1 cellular context compared by ENCODE assay signal in the genomic region with DNA sequence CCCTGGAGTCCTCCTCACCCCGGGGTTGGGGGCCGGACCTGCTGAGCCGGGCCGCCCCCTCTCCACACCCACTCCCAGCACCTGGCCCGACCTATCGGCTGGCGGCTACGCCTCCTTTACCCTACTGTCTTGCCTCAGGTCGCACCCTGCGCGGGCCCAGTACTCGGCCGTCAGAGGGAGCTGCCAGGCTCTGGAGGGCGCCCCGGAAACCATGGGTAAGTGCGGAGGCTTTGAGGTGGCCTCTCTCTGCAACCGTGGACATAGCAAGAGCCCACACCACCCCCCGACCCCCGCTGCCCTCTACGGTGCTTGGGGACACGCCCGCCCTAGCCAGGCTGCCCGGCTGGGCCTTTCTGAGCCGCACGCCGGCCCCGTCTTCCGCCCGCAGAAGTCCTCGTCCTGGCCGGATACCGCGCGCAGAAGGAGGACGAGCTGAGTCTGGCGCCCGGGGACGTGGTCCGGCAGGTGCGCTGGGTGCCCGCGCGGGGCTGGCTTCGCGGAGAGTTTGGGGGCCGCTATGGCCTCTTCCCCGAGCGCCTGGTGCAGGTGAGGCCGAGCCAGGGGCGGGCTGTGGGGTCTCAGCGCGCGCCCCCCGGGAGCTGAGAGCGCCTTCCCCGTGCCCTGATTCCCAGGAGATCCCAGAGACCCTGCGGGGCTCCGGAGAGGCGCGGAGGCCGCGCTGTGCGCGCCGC.
TF ChIP-seq lines count a peak whose summit lies in the region.

Gene SH3D21, plus strand, starts transcription at position 159 of the 692 bp plus-strand sequence. Its CDS starts 53 bp downstream, at position 212.

TF ChIP-seq in HepG2, 621 proteins besides CTCF, POLR2A, EP300 and RAD21 (continued from another document and continues in another):
- TF ChIP-seq, protein P1, sequence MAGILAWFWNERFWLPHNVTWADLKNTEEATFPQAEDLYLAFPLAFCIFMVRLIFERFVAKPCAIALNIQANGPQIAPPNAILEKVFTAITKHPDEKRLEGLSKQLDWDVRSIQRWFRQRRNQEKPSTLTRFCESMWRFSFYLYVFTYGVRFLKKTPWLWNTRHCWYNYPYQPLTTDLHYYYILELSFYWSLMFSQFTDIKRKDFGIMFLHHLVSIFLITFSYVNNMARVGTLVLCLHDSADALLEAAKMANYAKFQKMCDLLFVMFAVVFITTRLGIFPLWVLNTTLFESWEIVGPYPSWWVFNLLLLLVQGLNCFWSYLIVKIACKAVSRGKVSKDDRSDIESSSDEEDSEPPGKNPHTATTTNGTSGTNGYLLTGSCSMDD (CRISPR knock-in tag; IDR thresholded peaks at IDR 0.05): no peak
- TF ChIP-seq, protein P2, sequence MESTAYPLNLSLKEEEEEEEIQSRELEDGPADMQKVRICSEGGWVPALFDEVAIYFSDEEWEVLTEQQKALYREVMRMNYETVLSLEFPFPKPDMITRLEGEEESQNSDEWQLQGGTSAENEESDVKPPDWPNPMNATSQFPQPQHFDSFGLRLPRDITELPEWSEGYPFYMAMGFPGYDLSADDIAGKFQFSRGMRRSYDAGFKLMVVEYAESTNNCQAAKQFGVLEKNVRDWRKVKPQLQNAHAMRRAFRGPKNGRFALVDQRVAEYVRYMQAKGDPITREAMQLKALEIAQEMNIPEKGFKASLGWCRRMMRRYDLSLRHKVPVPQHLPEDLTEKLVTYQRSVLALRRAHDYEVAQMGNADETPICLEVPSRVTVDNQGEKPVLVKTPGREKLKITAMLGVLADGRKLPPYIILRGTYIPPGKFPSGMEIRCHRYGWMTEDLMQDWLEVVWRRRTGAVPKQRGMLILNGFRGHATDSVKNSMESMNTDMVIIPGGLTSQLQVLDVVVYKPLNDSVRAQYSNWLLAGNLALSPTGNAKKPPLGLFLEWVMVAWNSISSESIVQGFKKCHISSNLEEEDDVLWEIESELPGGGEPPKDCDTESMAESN (CRISPR knock-in tag; conservative IDR thresholded peaks at IDR 0.05): no peak
- TF ChIP-seq TCF7 (IDR thresholded peaks at IDR 0.05; ENCODE audit: low read depth) (no peak), ELF3 (CRISPR knock-in tag; IDR thresholded peaks at IDR 0.05) (peak; percentile 32; the same call in 1 of the 2 replicates), TGIF2 (CRISPR knock-in tag; IDR thresholded peaks at IDR 0.05) (no peak), ZNF350 (CRISPR knock-in tag; IDR thresholded peaks at IDR 0.05; ENCODE audit: borderline replicate concordance, low read depth) (no peak; the same call in 1 of the 2 replicates), FOXJ3 (CRISPR knock-in tag; IDR thresholded peaks at IDR 0.05; ENCODE audit: borderline replicate concordance) (no peak), REPIN1 (CRISPR knock-in tag; IDR thresholded peaks at IDR 0.05; ENCODE audit: borderline replicate concordance, low read depth) (peak; percentile 44), RFXANK (CRISPR knock-in tag; IDR thresholded peaks at IDR 0.05) (0 out of 2 replicates have a peak, but pooled peaks have one; percentile 7), AGO2 (optimal IDR thresholded peaks at IDR 0.05; ENCODE audit: low read depth, low read length) (peak; percentile 99), ZNF510 (CRISPR knock-in tag; IDR thresholded peaks at IDR 0.05; ENCODE audit: low read depth) (no peak), KDM3A (CRISPR knock-in tag; IDR thresholded peaks at IDR 0.05; ENCODE audit: low read depth) (no peak), ARHGAP35 (CRISPR knock-in tag; IDR thresholded peaks at IDR 0.05; ENCODE audit: borderline replicate concordance) (no peak; the same call in 1 of the 2 replicates), RCOR2 (CRISPR knock-in tag; IDR thresholded peaks at IDR 0.05) (no peak), TEAD2 (CRISPR knock-in tag; IDR thresholded peaks at IDR 0.05) (no peak), PITX1 (CRISPR knock-in tag; IDR thresholded peaks at IDR 0.05) (no peak), SIX1 (CRISPR knock-in tag; IDR thresholded peaks at IDR 0.05; ENCODE audit: borderline replicate concordance) (no peak), RORA (CRISPR knock-in tag; IDR thresholded peaks at IDR 0.05) (no peak), ISX (CRISPR knock-in tag; conservative IDR thresholded peaks at IDR 0.05) (0 out of 2 replicates have a peak, but pooled peaks have one; percentile 48), ZNF646 (CRISPR knock-in tag; IDR thresholded peaks at IDR 0.05) (0 out of 2 replicates have a peak, but pooled peaks have one; percentile 35), ZNF136 (CRISPR knock-in tag; IDR thresholded peaks at IDR 0.05; ENCODE audit: low read depth) (no peak; the same call in 1 of the 2 replicates), ZNF713 (CRISPR knock-in tag; IDR thresholded peaks at IDR 0.05) (no peak), THAP11 (CRISPR knock-in tag; IDR thresholded peaks at IDR 0.05) (no peak), ARNT2 (CRISPR knock-in tag; IDR thresholded peaks at IDR 0.05; ENCODE audit: low read depth) (peak; percentile 63), ZSCAN21 (CRISPR knock-in tag; IDR thresholded peaks at IDR 0.05; ENCODE audit: borderline replicate concordance) (peak; percentile 46; the same call in 1 of the 2 replicates), ATF1 (CRISPR knock-in tag; IDR thresholded peaks at IDR 0.05) (no peak), MTA3 (CRISPR knock-in tag; IDR thresholded peaks at IDR 0.05) (no peak), CENPBD1 (CRISPR knock-in tag; IDR thresholded peaks at IDR 0.05; ENCODE audit: borderline replicate concordance, low read depth) (no peak), SPEN (CRISPR knock-in tag; IDR thresholded peaks at IDR 0.05; ENCODE audit: low read depth) (peak; percentile 50; the same call in 1 of the 2 replicates), GTF3A (CRISPR knock-in tag; conservative IDR thresholded peaks at IDR 0.05) (no peak), HBP1 (CRISPR knock-in tag; IDR thresholded peaks at IDR 0.05; ENCODE audit: low read depth) (no peak), RBFOX2 (IDR thresholded peaks at IDR 0.05; ENCODE audit: low read depth, low read length) (peak; percentile 84; the same call in 1 of the 2 replicates), FOSL2 (CRISPR knock-in tag; IDR thresholded peaks at IDR 0.05) (0 out of 2 replicates have a peak, but pooled peaks have one; percentile 20), ZNF24 (IDR thresholded peaks at IDR 0.05) (no peak), JDP2 (CRISPR knock-in tag; IDR thresholded peaks at IDR 0.05; ENCODE audit: borderline replicate concordance) (no peak), BHLHE40 (IDR thresholded peaks at IDR 0.05; ENCODE audit: low read length) (no peak), ELK4 (CRISPR knock-in tag; IDR thresholded peaks at IDR 0.05; ENCODE audit: borderline replicate concordance) (no peak), ZNF530 (CRISPR knock-in tag; IDR thresholded peaks at IDR 0.05; ENCODE audit: low read depth) (no peak), ETV5 (CRISPR knock-in tag; IDR thresholded peaks at IDR 0.05; ENCODE audit: borderline replicate concordance) (0 out of 2 replicates have a peak, but pooled peaks have one; percentile 35)
- TF ChIP-seq, protein P3, sequence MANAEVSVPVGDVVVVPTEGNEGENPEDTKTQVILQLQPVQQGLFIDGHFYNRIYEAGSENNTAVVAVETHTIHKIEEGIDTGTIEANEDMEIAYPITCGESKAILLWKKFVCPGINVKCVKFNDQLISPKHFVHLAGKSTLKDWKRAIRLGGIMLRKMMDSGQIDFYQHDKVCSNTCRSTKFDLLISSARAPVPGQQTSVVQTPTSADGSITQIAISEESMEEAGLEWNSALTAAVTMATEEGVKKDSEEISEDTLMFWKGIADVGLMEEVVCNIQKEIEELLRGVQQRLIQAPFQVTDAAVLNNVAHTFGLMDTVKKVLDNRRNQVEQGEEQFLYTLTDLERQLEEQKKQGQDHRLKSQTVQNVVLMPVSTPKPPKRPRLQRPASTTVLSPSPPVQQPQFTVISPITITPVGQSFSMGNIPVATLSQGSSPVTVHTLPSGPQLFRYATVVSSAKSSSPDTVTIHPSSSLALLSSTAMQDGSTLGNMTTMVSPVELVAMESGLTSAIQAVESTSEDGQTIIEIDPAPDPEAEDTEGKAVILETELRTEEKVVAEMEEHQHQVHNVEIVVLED (CRISPR knock-in tag; IDR thresholded peaks at IDR 0.05; ENCODE audit: borderline replicate concordance): no peak; the same call in 1 of the 2 replicates
- TF ChIP-seq, protein P4, sequence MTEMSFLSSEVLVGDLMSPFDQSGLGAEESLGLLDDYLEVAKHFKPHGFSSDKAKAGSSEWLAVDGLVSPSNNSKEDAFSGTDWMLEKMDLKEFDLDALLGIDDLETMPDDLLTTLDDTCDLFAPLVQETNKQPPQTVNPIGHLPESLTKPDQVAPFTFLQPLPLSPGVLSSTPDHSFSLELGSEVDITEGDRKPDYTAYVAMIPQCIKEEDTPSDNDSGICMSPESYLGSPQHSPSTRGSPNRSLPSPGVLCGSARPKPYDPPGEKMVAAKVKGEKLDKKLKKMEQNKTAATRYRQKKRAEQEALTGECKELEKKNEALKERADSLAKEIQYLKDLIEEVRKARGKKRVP (CRISPR knock-in tag; IDR thresholded peaks at IDR 0.05): no peak
- TF ChIP-seq, protein P5, sequence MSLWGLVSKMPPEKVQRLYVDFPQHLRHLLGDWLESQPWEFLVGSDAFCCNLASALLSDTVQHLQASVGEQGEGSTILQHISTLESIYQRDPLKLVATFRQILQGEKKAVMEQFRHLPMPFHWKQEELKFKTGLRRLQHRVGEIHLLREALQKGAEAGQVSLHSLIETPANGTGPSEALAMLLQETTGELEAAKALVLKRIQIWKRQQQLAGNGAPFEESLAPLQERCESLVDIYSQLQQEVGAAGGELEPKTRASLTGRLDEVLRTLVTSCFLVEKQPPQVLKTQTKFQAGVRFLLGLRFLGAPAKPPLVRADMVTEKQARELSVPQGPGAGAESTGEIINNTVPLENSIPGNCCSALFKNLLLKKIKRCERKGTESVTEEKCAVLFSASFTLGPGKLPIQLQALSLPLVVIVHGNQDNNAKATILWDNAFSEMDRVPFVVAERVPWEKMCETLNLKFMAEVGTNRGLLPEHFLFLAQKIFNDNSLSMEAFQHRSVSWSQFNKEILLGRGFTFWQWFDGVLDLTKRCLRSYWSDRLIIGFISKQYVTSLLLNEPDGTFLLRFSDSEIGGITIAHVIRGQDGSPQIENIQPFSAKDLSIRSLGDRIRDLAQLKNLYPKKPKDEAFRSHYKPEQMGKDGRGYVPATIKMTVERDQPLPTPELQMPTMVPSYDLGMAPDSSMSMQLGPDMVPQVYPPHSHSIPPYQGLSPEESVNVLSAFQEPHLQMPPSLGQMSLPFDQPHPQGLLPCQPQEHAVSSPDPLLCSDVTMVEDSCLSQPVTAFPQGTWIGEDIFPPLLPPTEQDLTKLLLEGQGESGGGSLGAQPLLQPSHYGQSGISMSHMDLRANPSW (CRISPR knock-in tag; IDR thresholded peaks at IDR 0.05; ENCODE audit: borderline replicate concordance): 0 out of 2 replicates have a peak, but pooled peaks have one; percentile 50
